10 cellular contexts compared by ENCODE assay signal in the genomic region with DNA sequence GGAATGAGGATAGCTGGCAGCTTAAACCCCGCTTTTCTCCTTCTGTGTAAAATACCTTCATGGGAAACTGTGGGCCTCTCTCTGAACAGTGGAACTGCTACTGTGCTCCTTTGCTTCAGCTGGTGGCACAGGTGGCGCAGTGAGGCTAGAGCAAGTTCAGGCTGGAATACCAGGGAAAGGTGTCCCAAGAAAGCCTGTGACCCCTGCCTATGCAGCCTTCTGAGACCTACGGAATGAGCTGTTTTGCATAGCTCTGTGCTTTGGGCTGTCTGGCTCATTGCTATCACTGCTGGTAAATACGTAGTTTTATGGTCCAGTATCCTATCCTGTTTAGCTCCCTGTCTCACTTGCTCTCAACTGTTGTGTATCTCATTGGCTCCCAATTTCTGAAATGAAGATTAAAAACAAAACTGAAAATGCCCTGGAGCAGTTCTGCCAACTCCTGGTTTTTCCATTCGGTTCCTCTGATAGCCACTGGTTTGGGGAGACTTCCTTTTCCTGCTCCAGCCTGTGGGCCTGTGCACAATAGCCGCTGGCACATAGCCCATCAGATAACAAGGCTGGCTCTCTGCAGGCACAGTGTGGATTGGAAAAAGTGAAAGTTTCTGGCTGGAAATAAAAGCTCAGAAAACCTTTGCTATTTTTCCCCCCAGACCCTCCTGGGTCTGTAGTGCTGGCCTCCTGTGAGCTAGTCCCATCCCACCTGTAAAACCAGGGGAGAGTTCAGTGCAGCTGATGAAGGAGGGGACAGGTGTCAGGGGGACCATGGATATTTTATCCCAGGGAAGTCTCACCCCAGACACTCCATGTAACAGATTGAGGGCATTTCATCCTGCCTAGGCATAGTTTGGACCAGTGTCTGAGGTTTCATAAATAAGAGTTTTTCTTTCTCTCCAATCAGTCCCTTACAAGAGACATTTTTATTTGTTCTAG. TPM values are rescaled to one million over a fixed set of nuclear protein-coding genes. Genes with fewer than 3 reads are reported as not detected.
DNase-seq lines count a peak whose midpoint lies in the region; TF ChIP-seq lines count a peak whose summit lies in the region.
"Had no signal": no experiment of that assay in that cellular context is flagged by ENCODE, and none has a peak within 500 bp of the region (broad histone marks: within the 10 kb centered on the region; RNA-seq: fewer than 3 reads in every experiment).

No MANE protein-coding gene starts in this region.

- no peak for TF ChIP-seq CTCF in foreskin fibroblast (IDR thresholded peaks at IDR 0.05; ENCODE audit: low read depth, low read length)
- no peak for TF ChIP-seq CTCF in progenitor cell of endocrine pancreas (IDR thresholded peaks at IDR 0.05; ENCODE audit: unreplicated experiment)

- H3K4me1 Mint-ChIP-seq in progenitor cell of endocrine pancreas (ENCODE audit: low read depth): no peaks in the 10 kb centered on the region

- H3K4me3 ChIP-seq in foreskin fibroblast (ENCODE audit: low read depth in 1 of 2, low read length in 2 of 2): no peak overlapping the region
- H3K4me3 ChIP-seq: BLaER1 had no signal

- no peak overlapping the region for H3K4me3 Mint-ChIP-seq in progenitor cell of endocrine pancreas (ENCODE audit: low read depth)
- H3K4me3 Mint-ChIP-seq: T-helper 1 cell treated with Interleukin-12 subunit alpha and Interleukin-12 subunit beta and Interleukin-4 antibody, amounts not matched to agents 30 μg/mL and 1 μg/mL, for 36 hours had no signal

- H3K9me3 Mint-ChIP-seq in progenitor cell of endocrine pancreas (ENCODE audit: low read depth): no peaks in the 10 kb centered on the region
- H3K9me3 Mint-ChIP-seq: T-helper 1 cell treated with Interleukin-12 subunit alpha and Interleukin-12 subunit beta and Interleukin-4 antibody, amounts not matched to agents 30 μg/mL and 1 μg/mL, for 36 hours had no signal

- peak; percentile 23 to 44 for DNase-seq in NCI-H524 (lab: John Stamatoyannopoulos, UW)
- DNase-seq in NCI-H524 treated with DMSO at 0.1 percent for 48 hours (lab: John Stamatoyannopoulos, UW): no peak
- DNase-seq in T1000 (lab: John Stamatoyannopoulos, UW): peak; percentile 80
- peak; percentile 63 to 73 for DNase-seq in foreskin fibroblast
- peak; percentile 71 for DNase-seq in pons (ENCODE audit: low spot score)
- no peak for DNase-seq in NCI-H82 treated with DMSO at 0.1 percent for 48 hours (lab: John Stamatoyannopoulos, UW; ENCODE audit: unreplicated experiment)
- no peak for DNase-seq in NCI-H2227 treated with DMSO at 0.1 percent for 48 hours (lab: John Stamatoyannopoulos, UW)
- DNase-seq in progenitor cell of endocrine pancreas (ENCODE audit: low spot score, unreplicated experiment): no peak

- peaks cover 3% of the 10 kb centered on the region for H3K36me3 Mint-ChIP-seq in progenitor cell of endocrine pancreas (ENCODE audit: insufficient read depth)

- no peak overlapping the region for H3K27ac Mint-ChIP-seq in progenitor cell of endocrine pancreas
- H3K27ac Mint-ChIP-seq: T-helper 1 cell treated with Interleukin-12 subunit alpha and Interleukin-12 subunit beta and Interleukin-4 antibody, amounts not matched to agents 30 μg/mL and 1 μg/mL, for 36 hours had no signal

- H3K27me3 Mint-ChIP-seq in progenitor cell of endocrine pancreas: no peaks in the 10 kb centered on the region

RNA-seq across cellular contexts. Expression of a gene that starts 24.1 kb away (rescaled TPM):
- 109 and 113 TPM in 2 replicates for total RNA-seq in progenitor cell of endocrine pancreas

RNA-seq across cellular contexts. Expression of a gene that starts 53.7 kb away (rescaled TPM):
- total RNA-seq in progenitor cell of endocrine pancreas: 19.1 and 22.0 TPM in 2 replicates

Comparison
In these comparisons a context has a peak if more than half of its experiments do, and no peak if none do; other contexts are left out.
1. DNase-seq: peak in NCI-H524 (2 of 2), T1000 (single experiment), foreskin fibroblast (2 of 2) and pons (single experiment); none in NCI-H524 treated with DMSO at 0.1 percent for 48 hours (single experiment), NCI-H82 treated with DMSO at 0.1 percent for 48 hours (single experiment), NCI-H2227 treated with DMSO at 0.1 percent for 48 hours (single experiment) and progenitor cell of endocrine pancreas (single experiment).